ENCODE assay signal across 1 cellular context in genomic region chr6:6643398-6643797, GRCh38.
TF ChIP-seq lines count a peak whose summit lies in the region.

No MANE protein-coding gene starts in this region.

TF ChIP-seq in GM12878, 131 proteins besides CTCF, POLR2A, EP300 and RAD21 (continued from another document and continues in another):
- TF ChIP-seq, protein P1, sequence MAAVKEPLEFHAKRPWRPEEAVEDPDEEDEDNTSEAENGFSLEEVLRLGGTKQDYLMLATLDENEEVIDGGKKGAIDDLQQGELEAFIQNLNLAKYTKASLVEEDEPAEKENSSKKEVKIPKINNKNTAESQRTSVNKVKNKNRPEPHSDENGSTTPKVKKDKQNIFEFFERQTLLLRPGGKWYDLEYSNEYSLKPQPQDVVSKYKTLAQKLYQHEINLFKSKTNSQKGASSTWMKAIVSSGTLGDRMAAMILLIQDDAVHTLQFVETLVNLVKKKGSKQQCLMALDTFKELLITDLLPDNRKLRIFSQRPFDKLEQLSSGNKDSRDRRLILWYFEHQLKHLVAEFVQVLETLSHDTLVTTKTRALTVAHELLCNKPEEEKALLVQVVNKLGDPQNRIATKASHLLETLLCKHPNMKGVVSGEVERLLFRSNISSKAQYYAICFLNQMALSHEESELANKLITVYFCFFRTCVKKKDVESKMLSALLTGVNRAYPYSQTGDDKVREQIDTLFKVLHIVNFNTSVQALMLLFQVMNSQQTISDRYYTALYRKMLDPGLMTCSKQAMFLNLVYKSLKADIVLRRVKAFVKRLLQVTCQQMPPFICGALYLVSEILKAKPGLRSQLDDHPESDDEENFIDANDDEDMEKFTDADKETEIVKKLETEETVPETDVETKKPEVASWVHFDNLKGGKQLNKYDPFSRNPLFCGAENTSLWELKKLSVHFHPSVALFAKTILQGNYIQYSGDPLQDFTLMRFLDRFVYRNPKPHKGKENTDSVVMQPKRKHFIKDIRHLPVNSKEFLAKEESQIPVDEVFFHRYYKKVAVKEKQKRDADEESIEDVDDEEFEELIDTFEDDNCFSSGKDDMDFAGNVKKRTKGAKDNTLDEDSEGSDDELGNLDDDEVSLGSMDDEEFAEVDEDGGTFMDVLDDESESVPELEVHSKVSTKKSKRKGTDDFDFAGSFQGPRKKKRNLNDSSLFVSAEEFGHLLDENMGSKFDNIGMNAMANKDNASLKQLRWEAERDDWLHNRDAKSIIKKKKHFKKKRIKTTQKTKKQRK (IDR thresholded peaks at IDR 0.05; ENCODE audit: low read depth, low read length), result no peak
- TF ChIP-seq SP1 (IDR thresholded peaks at IDR 0.05; ENCODE audit: low read depth, low read length) (peak; percentile 81), DPF2 (IDR thresholded peaks at IDR 0.05) (peak; percentile 83), BMI1 (IDR thresholded peaks at IDR 0.05; ENCODE audit: borderline replicate concordance) (peak; percentile 81), KDM1A (IDR thresholded peaks at IDR 0.05; ENCODE audit: borderline replicate concordance) (no peak), CEBPB (IDR thresholded peaks at IDR 0.05; ENCODE audit: borderline replicate concordance in 1 of 2, low read depth in 2 of 2, low read length in 2 of 2) (peak in 1 of 2 experiments; percentile 97; a peak in 2 of 4 replicates), EGR1 (IDR thresholded peaks at IDR 0.05; ENCODE audit: borderline replicate concordance in 1 of 2, low read depth in 2 of 2, low read length in 2 of 2) (no peak), MLLT1 (IDR thresholded peaks at IDR 0.05) (peak; percentile 68; the same call in 1 of the 2 replicates), ZBED1 (IDR thresholded peaks at IDR 0.05; ENCODE audit: borderline replicate concordance) (peak; percentile 99; the same call in 1 of the 2 replicates), ATF7 (IDR thresholded peaks at IDR 0.05; ENCODE audit: low read depth) (peak; percentile 88), TBL1XR1 (IDR thresholded peaks at IDR 0.05; ENCODE audit: low read depth, low read length) (no peak), STAT3 (IDR thresholded peaks at IDR 0.05; ENCODE audit: low read depth, low read length) (no peak), TARDBP (IDR thresholded peaks at IDR 0.05; ENCODE audit: borderline replicate concordance) (peak; percentile 49; the same call in 1 of the 2 replicates), JUND (IDR thresholded peaks at IDR 0.05; ENCODE audit: low read depth, low read length) (peak; percentile 70; the same call in 1 of the 2 replicates), PRDM15 (CRISPR knock-in tag; IDR thresholded peaks at IDR 0.05) (no peak), NBN (IDR thresholded peaks at IDR 0.05) (peak; percentile 71; the same call in 1 of the 2 replicates), ASH2L (IDR thresholded peaks at IDR 0.05; ENCODE audit: borderline replicate concordance, low read depth) (no peak), HDAC2 (IDR thresholded peaks at IDR 0.05) (no peak), JUNB (IDR thresholded peaks at IDR 0.05) (peak; percentile 99), GABPA (IDR thresholded peaks at IDR 0.05; ENCODE audit: low read depth) (peak; percentile 62), BCL11A (IDR thresholded peaks at IDR 0.05; ENCODE audit: low read depth, low read length) (peak; percentile 99), NR2F1 (conservative IDR thresholded peaks at IDR 0.05) (peak; percentile 99), IKZF2 (IDR thresholded peaks at IDR 0.05) (peak; percentile 87 to 93), MXI1 (IDR thresholded peaks at IDR 0.05; ENCODE audit: low read depth, low read length) (0 out of 2 replicates have a peak, but pooled peaks have one; percentile 32), FOS (IDR thresholded peaks at IDR 0.05; ENCODE audit: borderline replicate concordance, extremely low read depth, insufficient read length) (no peak), CREB1 (IDR thresholded peaks at IDR 0.05; ENCODE audit: low read depth) (peak; percentile 72), RUNX3 (IDR thresholded peaks at IDR 0.05; ENCODE audit: low read length) (peak; percentile 100), HDAC6 (IDR thresholded peaks at IDR 0.05; ENCODE audit: unreplicated experiment) (no peak), ZBTB11 (CRISPR knock-in tag; IDR thresholded peaks at IDR 0.05) (no peak), ZBTB4 (CRISPR knock-in tag; IDR thresholded peaks at IDR 0.05) (no peak), IRF3 (IDR thresholded peaks at IDR 0.05) (no peak), MTA3 (IDR thresholded peaks at IDR 0.05; ENCODE audit: borderline replicate concordance, low read length) (peak; percentile 98), CBFB (IDR thresholded peaks at IDR 0.05; ENCODE audit: low read depth) (peak; percentile 95), GATAD2B (conservative IDR thresholded peaks at IDR 0.05; ENCODE audit: low read depth) (0 out of 2 replicates have a peak, but pooled peaks have one; percentile 39), ESRRA (IDR thresholded peaks at IDR 0.05; ENCODE audit: low read length) (no peak), TCF7 (IDR thresholded peaks at IDR 0.05; ENCODE audit: borderline replicate concordance) (peak; percentile 69; the same call in 1 of the 2 replicates), NR2C1 (IDR thresholded peaks at IDR 0.05) (no peak), SIX5 (IDR thresholded peaks at IDR 0.05; ENCODE audit: low read depth, low read length, severe bottlenecking) (no peak)
- TF ChIP-seq, protein P2, sequence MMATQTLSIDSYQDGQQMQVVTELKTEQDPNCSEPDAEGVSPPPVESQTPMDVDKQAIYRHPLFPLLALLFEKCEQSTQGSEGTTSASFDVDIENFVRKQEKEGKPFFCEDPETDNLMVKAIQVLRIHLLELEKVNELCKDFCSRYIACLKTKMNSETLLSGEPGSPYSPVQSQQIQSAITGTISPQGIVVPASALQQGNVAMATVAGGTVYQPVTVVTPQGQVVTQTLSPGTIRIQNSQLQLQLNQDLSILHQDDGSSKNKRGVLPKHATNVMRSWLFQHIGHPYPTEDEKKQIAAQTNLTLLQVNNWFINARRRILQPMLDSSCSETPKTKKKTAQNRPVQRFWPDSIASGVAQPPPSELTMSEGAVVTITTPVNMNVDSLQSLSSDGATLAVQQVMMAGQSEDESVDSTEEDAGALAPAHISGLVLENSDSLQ (IDR thresholded peaks at IDR 0.05), result no peak
- TF ChIP-seq, protein P3, sequence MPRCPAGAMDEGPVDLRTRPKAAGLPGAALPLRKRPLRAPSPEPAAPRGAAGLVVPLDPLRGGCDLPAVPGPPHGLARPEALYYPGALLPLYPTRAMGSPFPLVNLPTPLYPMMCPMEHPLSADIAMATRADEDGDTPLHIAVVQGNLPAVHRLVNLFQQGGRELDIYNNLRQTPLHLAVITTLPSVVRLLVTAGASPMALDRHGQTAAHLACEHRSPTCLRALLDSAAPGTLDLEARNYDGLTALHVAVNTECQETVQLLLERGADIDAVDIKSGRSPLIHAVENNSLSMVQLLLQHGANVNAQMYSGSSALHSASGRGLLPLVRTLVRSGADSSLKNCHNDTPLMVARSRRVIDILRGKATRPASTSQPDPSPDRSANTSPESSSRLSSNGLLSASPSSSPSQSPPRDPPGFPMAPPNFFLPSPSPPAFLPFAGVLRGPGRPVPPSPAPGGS (IDR thresholded peaks at IDR 0.05; ENCODE audit: borderline replicate concordance, insufficient read depth, low read depth, low read length, poor library complexity, severe bottlenecking), result peak; percentile 100
- TF ChIP-seq, protein P4, sequence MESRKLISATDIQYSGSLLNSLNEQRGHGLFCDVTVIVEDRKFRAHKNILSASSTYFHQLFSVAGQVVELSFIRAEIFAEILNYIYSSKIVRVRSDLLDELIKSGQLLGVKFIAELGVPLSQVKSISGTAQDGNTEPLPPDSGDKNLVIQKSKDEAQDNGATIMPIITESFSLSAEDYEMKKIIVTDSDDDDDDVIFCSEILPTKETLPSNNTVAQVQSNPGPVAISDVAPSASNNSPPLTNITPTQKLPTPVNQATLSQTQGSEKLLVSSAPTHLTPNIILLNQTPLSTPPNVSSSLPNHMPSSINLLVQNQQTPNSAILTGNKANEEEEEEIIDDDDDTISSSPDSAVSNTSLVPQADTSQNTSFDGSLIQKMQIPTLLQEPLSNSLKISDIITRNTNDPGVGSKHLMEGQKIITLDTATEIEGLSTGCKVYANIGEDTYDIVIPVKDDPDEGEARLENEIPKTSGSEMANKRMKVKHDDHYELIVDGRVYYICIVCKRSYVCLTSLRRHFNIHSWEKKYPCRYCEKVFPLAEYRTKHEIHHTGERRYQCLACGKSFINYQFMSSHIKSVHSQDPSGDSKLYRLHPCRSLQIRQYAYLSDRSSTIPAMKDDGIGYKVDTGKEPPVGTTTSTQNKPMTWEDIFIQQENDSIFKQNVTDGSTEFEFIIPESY (IDR thresholded peaks at IDR 0.05), result no peak
